ENCODE assay signal across 1 cellular context in the genomic region with DNA sequence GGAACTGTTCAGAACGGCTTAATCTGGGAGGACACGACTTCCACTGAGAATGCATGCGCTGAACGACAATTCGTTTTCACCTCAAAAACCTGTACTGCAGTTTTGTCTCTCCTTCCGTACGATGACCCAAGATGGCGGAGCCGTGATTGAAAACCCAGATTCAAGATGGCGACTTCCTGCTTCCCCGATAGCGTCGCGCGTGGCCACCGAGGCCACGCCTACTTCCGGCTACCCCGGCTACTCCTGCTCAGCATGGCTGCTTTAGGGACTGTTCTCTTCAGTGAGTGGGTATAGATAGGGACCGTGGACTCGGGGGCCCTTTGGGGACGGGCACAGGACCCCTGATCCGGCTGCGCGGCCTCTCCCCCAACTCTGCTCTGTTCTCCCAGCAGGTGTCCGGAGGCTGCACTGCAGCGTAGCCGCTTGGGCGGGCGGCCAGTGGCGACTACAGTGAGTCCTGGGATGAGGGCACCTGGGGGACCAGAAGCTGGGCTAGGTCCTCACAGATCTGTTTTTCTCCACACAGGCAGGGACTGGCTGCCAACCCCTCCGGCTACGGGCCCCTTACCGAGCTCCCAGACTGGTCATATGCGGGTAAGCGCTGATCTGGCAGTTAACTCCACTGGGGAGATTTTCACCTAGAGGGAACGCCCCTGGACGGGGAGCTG.
A peak's percentile ranks its signal among the peaks of the same experiment; 100 is the strongest.
TF ChIP-seq lines count a peak whose summit lies in the region.

A gene (plus strand): TSS at position 227 of the 668 bp plus-strand sequence. CDS start 26 bp downstream, at position 253.

TF ChIP-seq in K562, 482 proteins besides CTCF, POLR2A, EP300 and RAD21 (continued from another document and continues in another):
- TF ChIP-seq, protein P1, sequence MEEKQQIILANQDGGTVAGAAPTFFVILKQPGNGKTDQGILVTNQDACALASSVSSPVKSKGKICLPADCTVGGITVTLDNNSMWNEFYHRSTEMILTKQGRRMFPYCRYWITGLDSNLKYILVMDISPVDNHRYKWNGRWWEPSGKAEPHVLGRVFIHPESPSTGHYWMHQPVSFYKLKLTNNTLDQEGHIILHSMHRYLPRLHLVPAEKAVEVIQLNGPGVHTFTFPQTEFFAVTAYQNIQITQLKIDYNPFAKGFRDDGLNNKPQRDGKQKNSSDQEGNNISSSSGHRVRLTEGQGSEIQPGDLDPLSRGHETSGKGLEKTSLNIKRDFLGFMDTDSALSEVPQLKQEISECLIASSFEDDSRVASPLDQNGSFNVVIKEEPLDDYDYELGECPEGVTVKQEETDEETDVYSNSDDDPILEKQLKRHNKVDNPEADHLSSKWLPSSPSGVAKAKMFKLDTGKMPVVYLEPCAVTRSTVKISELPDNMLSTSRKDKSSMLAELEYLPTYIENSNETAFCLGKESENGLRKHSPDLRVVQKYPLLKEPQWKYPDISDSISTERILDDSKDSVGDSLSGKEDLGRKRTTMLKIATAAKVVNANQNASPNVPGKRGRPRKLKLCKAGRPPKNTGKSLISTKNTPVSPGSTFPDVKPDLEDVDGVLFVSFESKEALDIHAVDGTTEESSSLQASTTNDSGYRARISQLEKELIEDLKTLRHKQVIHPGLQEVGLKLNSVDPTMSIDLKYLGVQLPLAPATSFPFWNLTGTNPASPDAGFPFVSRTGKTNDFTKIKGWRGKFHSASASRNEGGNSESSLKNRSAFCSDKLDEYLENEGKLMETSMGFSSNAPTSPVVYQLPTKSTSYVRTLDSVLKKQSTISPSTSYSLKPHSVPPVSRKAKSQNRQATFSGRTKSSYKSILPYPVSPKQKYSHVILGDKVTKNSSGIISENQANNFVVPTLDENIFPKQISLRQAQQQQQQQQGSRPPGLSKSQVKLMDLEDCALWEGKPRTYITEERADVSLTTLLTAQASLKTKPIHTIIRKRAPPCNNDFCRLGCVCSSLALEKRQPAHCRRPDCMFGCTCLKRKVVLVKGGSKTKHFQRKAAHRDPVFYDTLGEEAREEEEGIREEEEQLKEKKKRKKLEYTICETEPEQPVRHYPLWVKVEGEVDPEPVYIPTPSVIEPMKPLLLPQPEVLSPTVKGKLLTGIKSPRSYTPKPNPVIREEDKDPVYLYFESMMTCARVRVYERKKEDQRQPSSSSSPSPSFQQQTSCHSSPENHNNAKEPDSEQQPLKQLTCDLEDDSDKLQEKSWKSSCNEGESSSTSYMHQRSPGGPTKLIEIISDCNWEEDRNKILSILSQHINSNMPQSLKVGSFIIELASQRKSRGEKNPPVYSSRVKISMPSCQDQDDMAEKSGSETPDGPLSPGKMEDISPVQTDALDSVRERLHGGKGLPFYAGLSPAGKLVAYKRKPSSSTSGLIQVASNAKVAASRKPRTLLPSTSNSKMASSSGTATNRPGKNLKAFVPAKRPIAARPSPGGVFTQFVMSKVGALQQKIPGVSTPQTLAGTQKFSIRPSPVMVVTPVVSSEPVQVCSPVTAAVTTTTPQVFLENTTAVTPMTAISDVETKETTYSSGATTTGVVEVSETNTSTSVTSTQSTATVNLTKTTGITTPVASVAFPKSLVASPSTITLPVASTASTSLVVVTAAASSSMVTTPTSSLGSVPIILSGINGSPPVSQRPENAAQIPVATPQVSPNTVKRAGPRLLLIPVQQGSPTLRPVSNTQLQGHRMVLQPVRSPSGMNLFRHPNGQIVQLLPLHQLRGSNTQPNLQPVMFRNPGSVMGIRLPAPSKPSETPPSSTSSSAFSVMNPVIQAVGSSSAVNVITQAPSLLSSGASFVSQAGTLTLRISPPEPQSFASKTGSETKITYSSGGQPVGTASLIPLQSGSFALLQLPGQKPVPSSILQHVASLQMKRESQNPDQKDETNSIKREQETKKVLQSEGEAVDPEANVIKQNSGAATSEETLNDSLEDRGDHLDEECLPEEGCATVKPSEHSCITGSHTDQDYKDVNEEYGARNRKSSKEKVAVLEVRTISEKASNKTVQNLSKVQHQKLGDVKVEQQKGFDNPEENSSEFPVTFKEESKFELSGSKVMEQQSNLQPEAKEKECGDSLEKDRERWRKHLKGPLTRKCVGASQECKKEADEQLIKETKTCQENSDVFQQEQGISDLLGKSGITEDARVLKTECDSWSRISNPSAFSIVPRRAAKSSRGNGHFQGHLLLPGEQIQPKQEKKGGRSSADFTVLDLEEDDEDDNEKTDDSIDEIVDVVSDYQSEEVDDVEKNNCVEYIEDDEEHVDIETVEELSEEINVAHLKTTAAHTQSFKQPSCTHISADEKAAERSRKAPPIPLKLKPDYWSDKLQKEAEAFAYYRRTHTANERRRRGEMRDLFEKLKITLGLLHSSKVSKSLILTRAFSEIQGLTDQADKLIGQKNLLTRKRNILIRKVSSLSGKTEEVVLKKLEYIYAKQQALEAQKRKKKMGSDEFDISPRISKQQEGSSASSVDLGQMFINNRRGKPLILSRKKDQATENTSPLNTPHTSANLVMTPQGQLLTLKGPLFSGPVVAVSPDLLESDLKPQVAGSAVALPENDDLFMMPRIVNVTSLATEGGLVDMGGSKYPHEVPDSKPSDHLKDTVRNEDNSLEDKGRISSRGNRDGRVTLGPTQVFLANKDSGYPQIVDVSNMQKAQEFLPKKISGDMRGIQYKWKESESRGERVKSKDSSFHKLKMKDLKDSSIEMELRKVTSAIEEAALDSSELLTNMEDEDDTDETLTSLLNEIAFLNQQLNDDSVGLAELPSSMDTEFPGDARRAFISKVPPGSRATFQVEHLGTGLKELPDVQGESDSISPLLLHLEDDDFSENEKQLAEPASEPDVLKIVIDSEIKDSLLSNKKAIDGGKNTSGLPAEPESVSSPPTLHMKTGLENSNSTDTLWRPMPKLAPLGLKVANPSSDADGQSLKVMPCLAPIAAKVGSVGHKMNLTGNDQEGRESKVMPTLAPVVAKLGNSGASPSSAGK (IDR thresholded peaks at IDR 0.05) = peak; percentile 54; the same call in 1 of the 2 replicates
- peak; percentile 38 for TF ChIP-seq CHD1 (IDR thresholded peaks at IDR 0.05; ENCODE audit: low read length)
- peak; percentile 94 for TF ChIP-seq GABPA (tag; conservative IDR thresholded peaks at IDR 0.05; ENCODE audit: low read depth)
- TF ChIP-seq, protein P2, sequence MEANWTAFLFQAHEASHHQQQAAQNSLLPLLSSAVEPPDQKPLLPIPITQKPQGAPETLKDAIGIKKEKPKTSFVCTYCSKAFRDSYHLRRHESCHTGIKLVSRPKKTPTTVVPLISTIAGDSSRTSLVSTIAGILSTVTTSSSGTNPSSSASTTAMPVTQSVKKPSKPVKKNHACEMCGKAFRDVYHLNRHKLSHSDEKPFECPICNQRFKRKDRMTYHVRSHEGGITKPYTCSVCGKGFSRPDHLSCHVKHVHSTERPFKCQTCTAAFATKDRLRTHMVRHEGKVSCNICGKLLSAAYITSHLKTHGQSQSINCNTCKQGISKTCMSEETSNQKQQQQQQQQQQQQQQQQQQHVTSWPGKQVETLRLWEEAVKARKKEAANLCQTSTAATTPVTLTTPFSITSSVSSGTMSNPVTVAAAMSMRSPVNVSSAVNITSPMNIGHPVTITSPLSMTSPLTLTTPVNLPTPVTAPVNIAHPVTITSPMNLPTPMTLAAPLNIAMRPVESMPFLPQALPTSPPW (CRISPR knock-in tag; IDR thresholded peaks at IDR 0.05) = peak; percentile 24; the same call in 1 of the 2 replicates
- TF ChIP-seq KDM5B (IDR thresholded peaks at IDR 0.05; ENCODE audit: insufficient replicate concordance, low read depth, low read length) = peak; percentile 77
- no peak for TF ChIP-seq U2AF2 (optimal IDR thresholded peaks at IDR 0.05; ENCODE audit: low read depth, low read length)
- peak; percentile 83 for TF ChIP-seq ZNF766 (CRISPR knock-in tag; conservative IDR thresholded peaks at IDR 0.05)
- TF ChIP-seq, protein P3, sequence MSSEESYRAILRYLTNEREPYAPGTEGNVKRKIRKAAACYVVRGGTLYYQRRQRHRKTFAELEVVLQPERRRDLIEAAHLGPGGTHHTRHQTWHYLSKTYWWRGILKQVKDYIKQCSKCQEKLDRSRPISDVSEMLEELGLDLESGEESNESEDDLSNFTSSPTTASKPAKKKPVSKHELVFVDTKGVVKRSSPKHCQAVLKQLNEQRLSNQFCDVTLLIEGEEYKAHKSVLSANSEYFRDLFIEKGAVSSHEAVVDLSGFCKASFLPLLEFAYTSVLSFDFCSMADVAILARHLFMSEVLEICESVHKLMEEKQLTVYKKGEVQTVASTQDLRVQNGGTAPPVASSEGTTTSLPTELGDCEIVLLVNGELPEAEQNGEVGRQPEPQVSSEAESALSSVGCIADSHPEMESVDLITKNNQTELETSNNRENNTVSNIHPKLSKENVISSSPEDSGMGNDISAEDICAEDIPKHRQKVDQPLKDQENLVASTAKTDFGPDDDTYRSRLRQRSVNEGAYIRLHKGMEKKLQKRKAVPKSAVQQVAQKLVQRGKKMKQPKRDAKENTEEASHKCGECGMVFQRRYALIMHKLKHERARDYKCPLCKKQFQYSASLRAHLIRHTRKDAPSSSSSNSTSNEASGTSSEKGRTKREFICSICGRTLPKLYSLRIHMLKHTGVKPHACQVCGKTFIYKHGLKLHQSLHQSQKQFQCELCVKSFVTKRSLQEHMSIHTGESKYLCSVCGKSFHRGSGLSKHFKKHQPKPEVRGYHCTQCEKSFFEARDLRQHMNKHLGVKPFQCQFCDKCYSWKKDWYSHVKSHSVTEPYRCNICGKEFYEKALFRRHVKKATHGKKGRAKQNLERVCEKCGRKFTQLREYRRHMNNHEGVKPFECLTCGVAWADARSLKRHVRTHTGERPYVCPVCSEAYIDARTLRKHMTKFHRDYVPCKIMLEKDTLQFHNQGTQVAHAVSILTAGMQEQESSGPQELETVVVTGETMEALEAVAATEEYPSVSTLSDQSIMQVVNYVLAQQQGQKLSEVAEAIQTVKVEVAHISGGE (CRISPR knock-in tag; IDR thresholded peaks at IDR 0.05) = peak in 1 of 3 experiments; percentile 70; a peak in 2 of 6 replicates
- TF ChIP-seq ZBTB7A (IDR thresholded peaks at IDR 0.05; ENCODE audit: borderline replicate concordance, control insufficient read depth, low read depth, low read length) = peak; percentile 65; the same call in 1 of the 2 replicates
- TF ChIP-seq NR2C2 (CRISPR knock-in tag; IDR thresholded peaks at IDR 0.05) = no peak
- TF ChIP-seq NR2C2 (tag; IDR thresholded peaks at IDR 0.05) = peak; percentile 77
- TF ChIP-seq KAT7 (CRISPR knock-in tag; IDR thresholded peaks at IDR 0.05; ENCODE audit: borderline replicate concordance) = 0 out of 2 replicates have a peak, but pooled peaks have one; percentile 25
- TF ChIP-seq RBM22 (IDR thresholded peaks at IDR 0.05; ENCODE audit: low read depth, low read length, poor library complexity, severe bottlenecking) = no peak
- TF ChIP-seq ZNF175 (CRISPR knock-in tag; IDR thresholded peaks at IDR 0.05; ENCODE audit: low read depth) = peak; percentile 88
- 0 out of 3 replicates have a peak, but pooled peaks of 1 of the 2 experiments have one; percentile 13 for TF ChIP-seq CBX3 (IDR thresholded peaks at IDR 0.05; ENCODE audit: borderline replicate concordance in 1 of 2, low read length in 2 of 2)
- peak; percentile 95 for TF ChIP-seq MYC (IDR thresholded peaks at IDR 0.05; ENCODE audit: low read depth, low read length)
- TF ChIP-seq MYC (CRISPR knock-in tag; IDR thresholded peaks at IDR 0.05; ENCODE audit: borderline replicate concordance, low read depth) = peak; percentile 82; the same call in 1 of the 2 replicates
- TF ChIP-seq NCOA1 (IDR thresholded peaks at IDR 0.05; ENCODE audit: low read depth) = no peak
- TF ChIP-seq NR2C1 (IDR thresholded peaks at IDR 0.05) = peak; percentile 76
- peak; percentile 69 for TF ChIP-seq NR2C1 (tag; IDR thresholded peaks at IDR 0.05)
- peak in 1 of 2 experiments; percentile 55; a peak in 1 of 4 replicates for TF ChIP-seq TEAD1 (CRISPR knock-in tag; IDR thresholded peaks at IDR 0.05)
- TF ChIP-seq, protein P4, sequence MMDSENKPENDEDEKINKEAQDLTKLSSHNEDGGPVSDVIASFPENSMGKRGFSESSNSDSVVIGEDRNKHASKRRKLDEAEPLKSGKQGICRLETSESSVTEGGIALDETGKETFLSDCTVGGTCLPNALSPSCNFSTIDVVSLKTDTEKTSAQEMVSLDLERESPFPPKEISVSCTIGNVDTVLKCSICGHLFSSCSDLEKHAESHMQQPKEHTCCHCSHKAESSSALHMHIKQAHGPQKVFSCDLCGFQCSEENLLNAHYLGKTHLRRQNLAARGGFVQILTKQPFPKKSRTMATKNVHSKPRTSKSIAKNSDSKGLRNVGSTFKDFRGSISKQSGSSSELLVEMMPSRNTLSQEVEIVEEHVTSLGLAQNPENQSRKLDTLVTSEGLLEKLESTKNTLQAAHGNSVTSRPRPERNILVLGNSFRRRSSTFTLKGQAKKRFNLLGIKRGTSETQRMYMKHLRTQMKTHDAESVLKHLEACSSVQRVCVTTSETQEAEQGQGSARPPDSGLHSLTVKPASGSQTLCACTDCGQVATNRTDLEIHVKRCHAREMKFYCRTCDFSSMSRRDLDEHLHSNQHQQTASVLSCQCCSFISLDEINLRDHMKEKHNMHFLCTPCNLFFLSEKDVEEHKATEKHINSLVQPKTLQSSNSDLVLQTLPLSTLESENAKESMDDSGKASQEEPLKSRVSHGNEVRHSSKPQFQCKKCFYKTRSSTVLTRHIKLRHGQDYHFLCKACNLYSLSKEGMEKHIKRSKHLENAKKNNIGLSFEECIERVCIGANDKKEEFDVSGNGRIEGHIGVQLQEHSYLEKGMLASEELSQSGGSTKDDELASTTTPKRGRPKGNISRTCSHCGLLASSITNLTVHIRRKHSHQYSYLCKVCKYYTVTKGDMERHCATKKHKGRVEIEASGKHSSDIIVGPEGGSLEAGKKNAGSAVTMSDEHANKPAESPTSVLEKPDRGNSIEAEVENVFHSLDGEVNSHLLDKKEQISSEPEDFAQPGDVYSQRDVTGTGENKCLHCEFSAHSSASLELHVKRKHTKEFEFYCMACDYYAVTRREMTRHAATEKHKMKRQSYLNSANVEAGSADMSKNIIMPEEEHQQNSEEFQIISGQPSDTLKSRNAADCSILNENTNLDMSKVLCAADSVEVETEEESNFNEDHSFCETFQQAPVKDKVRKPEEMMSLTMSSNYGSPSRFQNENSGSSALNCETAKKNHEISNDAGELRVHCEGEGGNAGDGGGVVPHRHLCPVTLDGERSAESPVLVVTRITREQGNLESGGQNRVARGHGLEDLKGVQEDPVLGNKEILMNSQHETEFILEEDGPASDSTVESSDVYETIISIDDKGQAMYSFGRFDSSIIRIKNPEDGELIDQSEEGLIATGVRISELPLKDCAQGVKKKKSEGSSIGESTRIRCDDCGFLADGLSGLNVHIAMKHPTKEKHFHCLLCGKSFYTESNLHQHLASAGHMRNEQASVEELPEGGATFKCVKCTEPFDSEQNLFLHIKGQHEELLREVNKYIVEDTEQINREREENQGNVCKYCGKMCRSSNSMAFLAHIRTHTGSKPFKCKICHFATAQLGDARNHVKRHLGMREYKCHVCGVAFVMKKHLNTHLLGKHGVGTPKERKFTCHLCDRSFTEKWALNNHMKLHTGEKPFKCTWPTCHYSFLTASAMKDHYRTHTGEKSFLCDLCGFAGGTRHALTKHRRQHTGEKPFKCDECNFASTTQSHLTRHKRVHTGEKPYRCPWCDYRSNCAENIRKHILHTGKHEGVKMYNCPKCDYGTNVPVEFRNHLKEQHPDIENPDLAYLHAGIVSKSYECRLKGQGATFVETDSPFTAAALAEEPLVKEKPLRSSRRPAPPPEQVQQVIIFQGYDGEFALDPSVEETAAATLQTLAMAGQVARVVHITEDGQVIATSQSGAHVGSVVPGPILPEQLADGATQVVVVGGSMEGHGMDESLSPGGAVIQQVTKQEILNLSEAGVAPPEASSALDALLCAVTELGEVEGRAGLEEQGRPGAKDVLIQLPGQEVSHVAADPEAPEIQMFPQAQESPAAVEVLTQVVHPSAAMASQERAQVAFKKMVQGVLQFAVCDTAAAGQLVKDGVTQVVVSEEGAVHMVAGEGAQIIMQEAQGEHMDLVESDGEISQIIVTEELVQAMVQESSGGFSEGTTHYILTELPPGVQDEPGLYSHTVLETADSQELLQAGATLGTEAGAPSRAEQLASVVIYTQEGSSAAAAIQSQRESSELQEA (IDR thresholded peaks at IDR 0.05; ENCODE audit: low read depth) = 0 out of 2 replicates have a peak, but pooled peaks have one; percentile 24
- peak; percentile 69 to 76 for TF ChIP-seq NRF1 (conservative IDR thresholded peaks at IDR 0.05 in 1 of 2, IDR thresholded peaks at IDR 0.05 in 1 of 2)
